Comparison of ENCODE assay signal across 15 cellular contexts in genomic region chr21:40640427-40640826, GRCh38.
"Had no signal": no experiment of that assay in that cellular context is flagged by ENCODE, and none has a peak within 500 bp of the region (broad histone marks: within the 10 kb centered on the region; RNA-seq: fewer than 3 reads in every experiment).

No MANE protein-coding gene starts in this region.

- H3K27ac ChIP-seq: colonic mucosa, esophagus muscularis mucosa, neutrophil, thyroid gland had no signal

- ATAC-seq: activated CD4-positive, CD25-positive, alpha-beta regulatory T cell treated with anti-CD3 and anti-CD28 coated beads, Interleukin-2, amount 50 U/mL, for 24 hours; left ventricle myocardium superior; natural killer cell; stimulated activated effector memory CD8-positive, alpha-beta T cell treated with anti-CD3 and anti-CD28 coated beads, Interleukin-12 subunit alpha, Interleukin-12 subunit beta, amount 100 ng/mL, for 72 hours had no signal

- H3K36me3 ChIP-seq: colonic mucosa, esophagus muscularis mucosa, neutrophil, thyroid gland had no signal

- DNase-seq: activated CD4-positive, alpha-beta T cell treated with anti-CD3 and anti-CD28 coated beads, Interleukin-2, amount 50 U/mL, for 1 hour; activated CD8-positive, alpha-beta memory T cell treated with anti-CD3 and anti-CD28 coated beads for 24 hours; activated gamma-delta T cell treated with Interleukin-2 at 50 U/mL for 16 hours; amniotic stem cell; caudate nucleus; colonic mucosa; hippocampal formation; left ventricle myocardium superior; natural killer cell; thyroid gland had no signal

- H3K4me3 ChIP-seq: colonic mucosa, esophagus muscularis mucosa, thyroid gland had no signal

- FAIRE-seq: urothelium cell line had no signal

- H3K4me1 ChIP-seq: colonic mucosa, esophagus muscularis mucosa, thyroid gland had no signal

- H3K9me3 ChIP-seq: colonic mucosa, neutrophil, thyroid gland had no signal
